In the genomic region with DNA sequence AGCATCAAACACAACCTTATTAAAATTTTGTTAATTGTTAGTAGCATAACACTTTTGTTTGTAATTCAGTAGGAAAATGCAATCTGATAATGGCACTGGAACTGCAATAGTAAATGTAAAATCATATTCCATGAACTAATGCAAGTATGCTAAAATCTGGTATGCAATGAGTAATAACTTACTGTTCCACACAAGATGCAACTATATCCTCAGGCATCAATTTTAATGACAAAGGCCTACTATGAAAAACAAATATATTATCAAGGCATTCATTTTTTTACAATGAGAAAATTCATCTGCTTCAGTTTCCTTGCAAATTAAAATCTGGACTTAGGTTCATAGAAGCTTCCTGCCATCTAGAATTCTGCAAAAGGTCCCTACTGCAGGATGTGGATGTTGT, we compare ENCODE assay signal across 13 cellular contexts. TPM values are rescaled to one million over a fixed set of nuclear protein-coding genes. Genes with fewer than 3 reads are reported as not detected.
DNase-seq lines count a peak whose midpoint lies in the region; ATAC-seq and TF ChIP-seq lines count a peak whose summit lies in the region.
"Had no signal": no experiment of that assay in that cellular context is flagged by ENCODE, and none has a peak within 500 bp of the region (broad histone marks: within the 10 kb centered on the region; RNA-seq: fewer than 3 reads in every experiment).

No MANE protein-coding gene starts in this region.

- H3K36me3 Mint-ChIP-seq in activated naive CD4-positive, alpha-beta T cell treated with anti-CD3 and anti-CD28 coated beads, Interleukin-2, amount 50 U/mL, for 72 hours, result peaks cover 6 to 13% of the 10 kb centered on the region in 2 donors
- H3K36me3 Mint-ChIP-seq in activated T-helper 1 cell treated with anti-CD3 and anti-CD28 coated beads, Interleukin-12 subunit alpha, Interleukin-12 subunit beta, Interleukin-2, Interleukin-4 antibody, amounts not matched to agents 30 ng/mL and 10 ng/mL and 1 ng/mL, durations not matched to agents 14 hours and 24 hours and 36 hours (ENCODE audit: low read depth), result peaks cover 4% of the 10 kb centered on the region

- peaks cover 13% of the 10 kb centered on the region for H3K27me3 Mint-ChIP-seq in activated T-helper 1 cell treated with anti-CD3 and anti-CD28 coated beads, Interleukin-12 subunit alpha, Interleukin-12 subunit beta, Interleukin-2, Interleukin-4 antibody, amounts not matched to agents 30 ng/mL and 10 ng/mL and 1 ng/mL, durations not matched to agents 14 hours and 24 hours and 36 hours (ENCODE audit: insufficient read depth)
- H3K27me3 Mint-ChIP-seq: activated CD4-positive, alpha-beta memory T cell treated with anti-CD3 and anti-CD28 coated beads, Interleukin-2, amount 10 ng/mL, durations not matched to agents 7 days and 5 days; activated naive CD4-positive, alpha-beta T cell treated with anti-CD3 and anti-CD28 coated beads, Interleukin-2, amount 50 U/mL, for 24 hours had no signal

- DNase-seq in activated naive CD4-positive, alpha-beta T cell treated with anti-CD3 and anti-CD28 coated beads, Interleukin-2, amount 50 U/mL, for 72 hours (ENCODE audit: low spot score in 2 of 2), result no peak
- no peak for DNase-seq in activated naive CD4-positive, alpha-beta T cell treated with anti-CD3 and anti-CD28 coated beads, Interleukin-2, amount 50 U/mL, for 16 hours
- DNase-seq in activated T-helper 1 cell treated with anti-CD3 and anti-CD28 coated beads, Interleukin-12 subunit alpha, Interleukin-12 subunit beta, Interleukin-2, Interleukin-4 antibody, amounts not matched to agents 30 ng/mL and 10 ng/mL and 1 ng/mL, durations not matched to agents 14 hours and 24 hours and 36 hours (ENCODE audit: low spot score), result no peak
- no peak for DNase-seq in hepatocyte (ENCODE audit: low spot score)
- no peak for DNase-seq in vagina (ENCODE audit: extremely low spot score in 2 of 2)
- DNase-seq in cortex of kidney (lab: John Stamatoyannopoulos, UW), result no peak
- DNase-seq in stomach, result no peak
- DNase-seq: activated CD4-positive, alpha-beta memory T cell treated with anti-CD3 and anti-CD28 coated beads, Interleukin-2, amount 10 ng/mL, durations not matched to agents 7 days and 5 days; GF-D8; NCI-H2029 had no signal

- H3K4me3 Mint-ChIP-seq in activated T-helper 1 cell treated with anti-CD3 and anti-CD28 coated beads, Interleukin-12 subunit alpha, Interleukin-12 subunit beta, Interleukin-2, Interleukin-4 antibody, amounts not matched to agents 30 ng/mL and 10 ng/mL and 1 ng/mL, durations not matched to agents 14 hours and 24 hours and 36 hours, result peak overlapping the region; percentile 6

- no peaks in the 10 kb centered on the region for H3K9me3 Mint-ChIP-seq in activated naive CD4-positive, alpha-beta T cell treated with anti-CD3 and anti-CD28 coated beads, Interleukin-2, amount 50 U/mL, for 72 hours
- no peaks in the 10 kb centered on the region for H3K9me3 Mint-ChIP-seq in activated T-helper 1 cell treated with anti-CD3 and anti-CD28 coated beads, Interleukin-12 subunit alpha, Interleukin-12 subunit beta, Interleukin-2, Interleukin-4 antibody, amounts not matched to agents 30 ng/mL and 10 ng/mL and 1 ng/mL, durations not matched to agents 14 hours and 24 hours and 36 hours
- H3K9me3 Mint-ChIP-seq: activated CD4-positive, alpha-beta memory T cell treated with anti-CD3 and anti-CD28 coated beads, Interleukin-2, amount 10 ng/mL, durations not matched to agents 7 days and 5 days; activated naive CD4-positive, alpha-beta T cell treated with anti-CD3 and anti-CD28 coated beads, Interleukin-2, amount 50 U/mL, for 24 hours; T-helper 1 cell treated with Interleukin-12 subunit alpha and Interleukin-12 subunit beta and Interleukin-4 antibody, amounts not matched to agents 30 μg/mL and 1 μg/mL, for 36 hours had no signal

- H3K36me3 ChIP-seq in hepatocyte (replicated peaks; ENCODE audit: insufficient read depth, low read depth) (no peaks in the 10 kb centered on the region), vagina (no peaks in the 10 kb centered on the region), stomach (no peaks in the 10 kb centered on the region)

- no peak for TF ChIP-seq CTCF in hepatocyte (IDR thresholded peaks at IDR 0.05; ENCODE audit: poor library complexity)
- no peak for TF ChIP-seq CTCF in vagina (IDR thresholded peaks at IDR 0.05)
- TF ChIP-seq CTCF in stomach (IDR thresholded peaks at IDR 0.05), result no peak

- H3K9me3 ChIP-seq in hepatocyte (ENCODE audit: low read depth) (no peaks in the 10 kb centered on the region), vagina (no peaks in the 10 kb centered on the region), stomach (no peaks in the 10 kb centered on the region)

- peaks cover 6% of the 10 kb centered on the region for H4K20me1 ChIP-seq in hepatocyte (ENCODE audit: insufficient read depth, poor library complexity, severe bottlenecking)

- H3K9me2 ChIP-seq in hepatocyte (replicated peaks; ENCODE audit: insufficient read depth), result no peaks in the 10 kb centered on the region

- peak overlapping the region; percentile 93 to 94 for H3K27ac Mint-ChIP-seq in activated naive CD4-positive, alpha-beta T cell treated with anti-CD3 and anti-CD28 coated beads, Interleukin-2, amount 50 U/mL, for 72 hours
- no peak overlapping the region for H3K27ac Mint-ChIP-seq in activated T-helper 1 cell treated with anti-CD3 and anti-CD28 coated beads, Interleukin-12 subunit alpha, Interleukin-12 subunit beta, Interleukin-2, Interleukin-4 antibody, amounts not matched to agents 30 ng/mL and 10 ng/mL and 1 ng/mL, durations not matched to agents 14 hours and 24 hours and 36 hours

- H3K27ac ChIP-seq in hepatocyte (peak overlapping the region; percentile 96), vagina (peak overlapping the region; percentile 92), stomach (peak overlapping the region in 1 of 5 donors; percentile 92)

- H3K79me2 ChIP-seq in hepatocyte, result peaks cover 23% of the 10 kb centered on the region

- H3K4me1 Mint-ChIP-seq in activated T-helper 1 cell treated with anti-CD3 and anti-CD28 coated beads, Interleukin-12 subunit alpha, Interleukin-12 subunit beta, Interleukin-2, Interleukin-4 antibody, amounts not matched to agents 30 ng/mL and 10 ng/mL and 1 ng/mL, durations not matched to agents 14 hours and 24 hours and 36 hours (ENCODE audit: low read depth), result peaks cover 41% of the 10 kb centered on the region

- H3K4me1 ChIP-seq in hepatocyte (ENCODE audit: insufficient read depth) (peaks cover 21% of the 10 kb centered on the region), vagina (peaks cover 19% of the 10 kb centered on the region), stomach (peaks cover 0 to 35% (median 29%) of the 10 kb centered on the region in 4 donors)

- TF ChIP-seq POLR2A in vagina (IDR thresholded peaks at IDR 0.05) (no peak), stomach (IDR thresholded peaks at IDR 0.05) (no peak)

- no peak overlapping the region for H3K4me3 ChIP-seq in hepatocyte
- no peak overlapping the region for H3K4me3 ChIP-seq in vagina
- no peak overlapping the region for H3K4me3 ChIP-seq in stomach

- H3K4me2 ChIP-seq in hepatocyte, result peak overlapping the region; percentile 91

- no peak for ATAC-seq in activated naive CD4-positive, alpha-beta T cell treated with anti-CD3 and anti-CD28 coated beads, Interleukin-2, amount 50 U/mL, for 72 hours
- ATAC-seq in HG02642 (IDR thresholded peaks at IDR 0.05; ENCODE audit: poor library complexity, unreplicated experiment), result no peak

- peak overlapping the region; percentile 81 for H2AFZ ChIP-seq in hepatocyte

- TF ChIP-seq EP300 in stomach (IDR thresholded peaks at IDR 0.05), result no peak

- intact Hi-C loops in activated T-helper 1 cell treated with anti-CD3 and anti-CD28 coated beads, Interleukin-12 subunit alpha, Interleukin-12 subunit beta, Interleukin-2, Interleukin-4 antibody, amounts not matched to agents 30 ng/mL and 10 ng/mL and 1 ng/mL, durations not matched to agents 14 hours and 24 hours and 36 hours (cut with micrococcal nuclease), result loop anchor here (5.0 kb wide), 1 partner anchor 224 kb away; no protein-coding TSS in a partner anchor
- intact Hi-C loops in vagina (cut with DNase I), result no loop called here
- intact Hi-C loops in stomach (cut with DNase I; ENCODE audit: low total_unique reads), result no loop called here

- H3K27me3 ChIP-seq in hepatocyte, result no peaks in the 10 kb centered on the region
- no peaks in the 10 kb centered on the region for H3K27me3 ChIP-seq in vagina
- no peaks in the 10 kb centered on the region for H3K27me3 ChIP-seq in stomach

RNA-seq across cellular contexts. Expression of a gene that starts 1.4 kb away (rescaled TPM):
- 1 to 10 TPM; 6.4 to 7.9 TPM for total RNA-seq in activated naive CD4-positive, alpha-beta T cell treated with anti-CD3 and anti-CD28 coated beads, Interleukin-2, amount 50 U/mL, for 72 hours
- 10.8 and 11.7 TPM in 2 replicates for total RNA-seq in activated T-helper 1 cell treated with anti-CD3 and anti-CD28 coated beads, Interleukin-12 subunit alpha, Interleukin-12 subunit beta, Interleukin-2, Interleukin-4 antibody, amounts not matched to agents 30 ng/mL and 10 ng/mL and 1 ng/mL, durations not matched to agents 14 hours and 24 hours and 36 hours
- total RNA-seq in hepatocyte (15.0 and 15.1 TPM in 2 replicates), vagina (8.8 TPM), stomach (1 to 10 TPM; 1.2 to 6.1 (median 4.5) TPM)
- polyA plus RNA-seq in hepatocyte (15.3 and 16.3 TPM in 2 replicates), stomach (1 to 10 TPM; 2.1 to 5.2 (median 3.1) TPM)
